ENCODE assay signal across 1 cellular context in the genomic region with DNA sequence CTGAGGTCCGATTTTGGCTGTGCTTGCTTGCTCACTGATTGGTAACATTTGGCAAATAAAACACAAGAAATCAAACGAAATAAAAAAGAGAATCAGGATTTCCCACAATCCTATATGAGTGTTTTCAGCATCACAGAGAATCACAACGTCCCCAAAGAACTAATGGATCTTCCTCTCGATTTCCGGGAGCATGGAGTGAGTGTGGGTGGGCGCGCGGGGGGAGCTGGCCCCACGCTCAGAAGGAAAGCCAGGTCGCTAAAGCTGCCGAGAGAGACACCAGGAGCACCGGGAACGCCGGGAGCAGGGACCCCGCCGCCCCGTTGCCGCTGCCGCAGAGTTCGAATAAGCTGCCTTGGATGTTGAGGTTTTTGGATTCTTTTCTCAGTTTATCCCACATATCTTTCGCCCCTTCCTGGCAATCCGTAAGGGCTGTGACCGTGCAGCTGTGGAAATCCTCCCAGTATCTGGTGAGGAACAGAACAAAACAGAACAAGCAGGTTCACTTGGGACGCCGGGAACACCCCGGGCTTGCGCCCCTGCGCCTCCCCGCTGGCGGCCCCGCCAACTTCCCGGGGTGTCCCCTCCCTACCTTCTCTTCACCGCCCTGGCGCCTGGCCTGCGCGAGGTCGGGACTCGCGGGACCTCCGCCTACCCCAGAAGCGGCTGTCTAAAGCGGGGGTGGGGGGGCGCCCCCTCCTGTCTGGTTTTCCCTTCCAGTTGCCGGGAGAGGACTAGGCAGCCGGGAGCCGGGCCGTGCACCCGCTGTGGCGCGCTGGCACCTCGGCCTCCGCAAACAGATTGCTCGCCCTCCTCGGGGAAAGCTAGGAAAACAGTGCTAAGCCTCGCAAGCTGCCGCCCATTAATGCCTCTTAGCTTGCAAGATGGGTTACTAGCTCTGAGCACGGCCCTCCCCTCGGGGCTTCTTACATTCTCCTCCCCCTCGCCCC.
TF ChIP-seq lines count a peak whose summit lies in the region.

No MANE protein-coding gene starts in this region.

TF ChIP-seq in SK-N-SH treated with all-trans-retinoic acid at 6 μM for 48 hours, 23 proteins besides CTCF, POLR2A, EP300 and RAD21 (continued from another document):
- TF ChIP-seq, protein P1, sequence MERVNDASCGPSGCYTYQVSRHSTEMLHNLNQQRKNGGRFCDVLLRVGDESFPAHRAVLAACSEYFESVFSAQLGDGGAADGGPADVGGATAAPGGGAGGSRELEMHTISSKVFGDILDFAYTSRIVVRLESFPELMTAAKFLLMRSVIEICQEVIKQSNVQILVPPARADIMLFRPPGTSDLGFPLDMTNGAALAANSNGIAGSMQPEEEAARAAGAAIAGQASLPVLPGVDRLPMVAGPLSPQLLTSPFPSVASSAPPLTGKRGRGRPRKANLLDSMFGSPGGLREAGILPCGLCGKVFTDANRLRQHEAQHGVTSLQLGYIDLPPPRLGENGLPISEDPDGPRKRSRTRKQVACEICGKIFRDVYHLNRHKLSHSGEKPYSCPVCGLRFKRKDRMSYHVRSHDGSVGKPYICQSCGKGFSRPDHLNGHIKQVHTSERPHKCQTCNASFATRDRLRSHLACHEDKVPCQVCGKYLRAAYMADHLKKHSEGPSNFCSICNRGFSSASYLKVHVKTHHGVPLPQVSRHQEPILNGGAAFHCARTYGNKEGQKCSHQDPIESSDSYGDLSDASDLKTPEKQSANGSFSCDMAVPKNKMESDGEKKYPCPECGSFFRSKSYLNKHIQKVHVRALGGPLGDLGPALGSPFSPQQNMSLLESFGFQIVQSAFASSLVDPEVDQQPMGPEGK (CRISPR knock-in tag; IDR thresholded peaks at IDR 0.05; ENCODE audit: borderline replicate concordance): no peak
- no peak for TF ChIP-seq TOX (CRISPR knock-in tag; IDR thresholded peaks at IDR 0.05; ENCODE audit: borderline replicate concordance)
- TF ChIP-seq SNAI2 (CRISPR knock-in tag; IDR thresholded peaks at IDR 0.05): no peak
- no peak for TF ChIP-seq TCF4 (CRISPR knock-in tag; IDR thresholded peaks at IDR 0.05; ENCODE audit: borderline replicate concordance)
- no peak for TF ChIP-seq PPARA (CRISPR knock-in tag; IDR thresholded peaks at IDR 0.05; ENCODE audit: borderline replicate concordance)
- TF ChIP-seq, protein P2, sequence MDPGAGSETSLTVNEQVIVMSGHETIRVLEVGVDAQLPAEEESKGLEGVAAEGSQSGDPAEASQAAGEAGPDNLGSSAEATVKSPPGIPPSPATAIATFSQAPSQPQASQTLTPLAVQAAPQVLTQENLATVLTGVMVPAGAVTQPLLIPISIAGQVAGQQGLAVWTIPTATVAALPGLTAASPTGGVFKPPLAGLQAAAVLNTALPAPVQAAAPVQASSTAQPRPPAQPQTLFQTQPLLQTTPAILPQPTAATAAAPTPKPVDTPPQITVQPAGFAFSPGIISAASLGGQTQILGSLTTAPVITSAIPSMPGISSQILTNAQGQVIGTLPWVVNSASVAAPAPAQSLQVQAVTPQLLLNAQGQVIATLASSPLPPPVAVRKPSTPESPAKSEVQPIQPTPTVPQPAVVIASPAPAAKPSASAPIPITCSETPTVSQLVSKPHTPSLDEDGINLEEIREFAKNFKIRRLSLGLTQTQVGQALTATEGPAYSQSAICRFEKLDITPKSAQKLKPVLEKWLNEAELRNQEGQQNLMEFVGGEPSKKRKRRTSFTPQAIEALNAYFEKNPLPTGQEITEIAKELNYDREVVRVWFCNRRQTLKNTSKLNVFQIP (CRISPR knock-in tag; IDR thresholded peaks at IDR 0.05; ENCODE audit: borderline replicate concordance, low read depth): no peak
- TF ChIP-seq, protein P3, sequence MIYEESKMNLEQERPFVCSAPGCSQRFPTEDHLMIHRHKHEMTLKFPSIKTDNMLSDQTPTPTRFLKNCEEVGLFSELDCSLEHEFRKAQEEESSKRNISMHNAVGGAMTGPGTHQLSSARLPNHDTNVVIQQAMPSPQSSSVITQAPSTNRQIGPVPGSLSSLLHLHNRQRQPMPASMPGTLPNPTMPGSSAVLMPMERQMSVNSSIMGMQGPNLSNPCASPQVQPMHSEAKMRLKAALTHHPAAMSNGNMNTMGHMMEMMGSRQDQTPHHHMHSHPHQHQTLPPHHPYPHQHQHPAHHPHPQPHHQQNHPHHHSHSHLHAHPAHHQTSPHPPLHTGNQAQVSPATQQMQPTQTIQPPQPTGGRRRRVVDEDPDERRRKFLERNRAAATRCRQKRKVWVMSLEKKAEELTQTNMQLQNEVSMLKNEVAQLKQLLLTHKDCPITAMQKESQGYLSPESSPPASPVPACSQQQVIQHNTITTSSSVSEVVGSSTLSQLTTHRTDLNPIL (CRISPR knock-in tag; IDR thresholded peaks at IDR 0.05; ENCODE audit: low read depth): no peak
- TF ChIP-seq, protein P4, sequence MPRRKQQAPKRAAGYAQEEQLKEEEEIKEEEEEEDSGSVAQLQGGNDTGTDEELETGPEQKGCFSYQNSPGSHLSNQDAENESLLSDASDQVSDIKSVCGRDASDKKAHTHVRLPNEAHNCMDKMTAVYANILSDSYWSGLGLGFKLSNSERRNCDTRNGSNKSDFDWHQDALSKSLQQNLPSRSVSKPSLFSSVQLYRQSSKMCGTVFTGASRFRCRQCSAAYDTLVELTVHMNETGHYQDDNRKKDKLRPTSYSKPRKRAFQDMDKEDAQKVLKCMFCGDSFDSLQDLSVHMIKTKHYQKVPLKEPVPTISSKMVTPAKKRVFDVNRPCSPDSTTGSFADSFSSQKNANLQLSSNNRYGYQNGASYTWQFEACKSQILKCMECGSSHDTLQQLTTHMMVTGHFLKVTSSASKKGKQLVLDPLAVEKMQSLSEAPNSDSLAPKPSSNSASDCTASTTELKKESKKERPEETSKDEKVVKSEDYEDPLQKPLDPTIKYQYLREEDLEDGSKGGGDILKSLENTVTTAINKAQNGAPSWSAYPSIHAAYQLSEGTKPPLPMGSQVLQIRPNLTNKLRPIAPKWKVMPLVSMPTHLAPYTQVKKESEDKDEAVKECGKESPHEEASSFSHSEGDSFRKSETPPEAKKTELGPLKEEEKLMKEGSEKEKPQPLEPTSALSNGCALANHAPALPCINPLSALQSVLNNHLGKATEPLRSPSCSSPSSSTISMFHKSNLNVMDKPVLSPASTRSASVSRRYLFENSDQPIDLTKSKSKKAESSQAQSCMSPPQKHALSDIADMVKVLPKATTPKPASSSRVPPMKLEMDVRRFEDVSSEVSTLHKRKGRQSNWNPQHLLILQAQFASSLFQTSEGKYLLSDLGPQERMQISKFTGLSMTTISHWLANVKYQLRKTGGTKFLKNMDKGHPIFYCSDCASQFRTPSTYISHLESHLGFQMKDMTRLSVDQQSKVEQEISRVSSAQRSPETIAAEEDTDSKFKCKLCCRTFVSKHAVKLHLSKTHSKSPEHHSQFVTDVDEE (CRISPR knock-in tag; IDR thresholded peaks at IDR 0.05): no peak
- no peak for TF ChIP-seq ZC3H10 (CRISPR knock-in tag; IDR thresholded peaks at IDR 0.05)
- no peak for TF ChIP-seq GLIS3 (CRISPR knock-in tag; IDR thresholded peaks at IDR 0.05)
- no peak for TF ChIP-seq ZFP3 (CRISPR knock-in tag; IDR thresholded peaks at IDR 0.05)
